ENCODE assay signal across 23 cellular contexts in the genomic region with DNA sequence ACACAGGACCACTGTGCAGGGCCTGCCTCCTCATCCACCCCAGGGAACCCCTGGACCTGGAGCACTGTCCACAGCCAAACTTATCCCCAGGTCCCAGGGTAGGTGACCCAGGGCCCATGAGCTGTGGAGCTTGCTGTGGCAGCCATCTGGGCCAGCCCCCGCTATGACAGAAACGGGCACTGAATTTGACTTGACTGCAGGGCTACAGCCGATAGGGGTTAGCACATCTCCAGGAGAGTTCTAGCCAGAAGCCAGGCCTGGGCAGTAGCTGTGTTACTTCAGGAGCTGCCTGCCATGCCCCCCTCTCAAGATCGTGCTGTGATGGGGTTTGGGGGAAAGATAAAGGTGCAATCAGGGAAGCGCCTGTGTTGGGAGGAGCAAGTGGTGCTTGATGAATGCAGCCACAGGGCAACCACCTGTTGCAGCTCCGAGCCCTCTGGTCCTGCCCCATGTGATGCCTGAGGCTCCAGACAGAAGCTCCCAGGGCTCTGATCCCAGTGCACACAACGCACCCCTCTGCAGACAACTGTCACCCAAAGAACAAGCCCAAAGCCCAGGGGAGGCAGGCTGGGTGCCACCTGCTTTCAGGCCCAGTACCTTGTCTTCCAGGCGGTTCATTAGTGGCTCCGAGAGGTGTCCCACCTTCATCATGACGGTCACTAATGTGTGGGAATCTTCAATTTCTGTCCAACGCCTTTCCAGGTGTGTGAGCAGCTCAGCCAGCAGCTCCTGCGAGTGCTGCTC. TPM values are rescaled to one million over a fixed set of nuclear protein-coding genes. Genes with fewer than 3 reads are reported as not detected.
DNase-seq lines count a peak whose midpoint lies in the region; ATAC-seq and TF ChIP-seq lines count a peak whose summit lies in the region.
"Had no signal": no experiment of that assay in that cellular context is flagged by ENCODE, and none has a peak within 500 bp of the region (broad histone marks: within the 10 kb centered on the region; RNA-seq: fewer than 3 reads in every experiment).

No MANE protein-coding gene starts in this region.

- no peak for ATAC-seq in Right ventricle myocardium superior (ENCODE audit: poor library complexity)
- no peak for ATAC-seq in central memory CD8-positive, alpha-beta T cell (replicated peaks; ENCODE audit: extremely low read depth, poor library complexity, severe bottlenecking)
- no peak for ATAC-seq in gastrocnemius medialis
- ATAC-seq: GM12878, HCT116 had no signal

- H3K36me3 Mint-ChIP-seq in central memory CD8-positive, alpha-beta T cell (ENCODE audit: insufficient read depth), result peaks cover 51% of the 10 kb centered on the region

- CTCF ChIA-PET in HEK293 (lab: Yijun Ruan, JAX), result interaction anchor here (0.6 to 1.2 kb wide), 2 partner anchors 12 to 31 kb away, joined by 3 read pairs; no protein-coding TSS in a partner anchor

- H3K4me1 Mint-ChIP-seq in central memory CD8-positive, alpha-beta T cell, result peaks cover 16% of the 10 kb centered on the region

- H3K27ac ChIP-seq in left ventricle myocardium inferior (replicated peaks) (peak overlapping the region; percentile 1), HEK293 (ENCODE audit: extremely low read depth, low read depth, low read length) (no peak overlapping the region), gastrocnemius medialis (peak overlapping the region; percentile 48 to 69 (median 61))
- H3K27ac ChIP-seq: BLaER1, KMS-11 had no signal

- no peak for TF ChIP-seq CTCF in left ventricle myocardium inferior (IDR thresholded peaks at IDR 0.05; ENCODE audit: borderline replicate concordance)
- no peak for TF ChIP-seq CTCF in HEK293 (tag by site-specific recombination; IDR thresholded peaks at IDR 0.05)
- TF ChIP-seq CTCF in gastrocnemius medialis (IDR thresholded peaks at IDR 0.05 in 4 of 5, conservative IDR thresholded peaks at IDR 0.05 in 1 of 5), result no peak

- H3K9me3 ChIP-seq in left ventricle myocardium inferior (replicated peaks), result no peaks in the 10 kb centered on the region
- no peaks in the 10 kb centered on the region for H3K9me3 ChIP-seq in HEK293 (ENCODE audit: control insufficient read depth, insufficient read depth, low read depth, low read length)
- H3K9me3 ChIP-seq in gastrocnemius medialis, result no peaks in the 10 kb centered on the region
- H3K9me3 ChIP-seq: BLaER1 had no signal

- H3K36me3 ChIP-seq in left ventricle myocardium inferior (peaks cover 90% of the 10 kb centered on the region), HEK293 (ENCODE audit: control insufficient read depth in 2 of 2, insufficient read depth in 1 of 2, low read length in 2 of 2) (peaks cover 10 to 94% of the 10 kb centered on the region in 2 experiments), gastrocnemius medialis (peaks cover 5 to 88% of the 10 kb centered on the region in 2 donors)

- no peaks in the 10 kb centered on the region for H3K9me3 Mint-ChIP-seq in central memory CD8-positive, alpha-beta T cell
- H3K9me3 Mint-ChIP-seq: CD4-positive, alpha-beta T cell had no signal

- H3K4me3 Mint-ChIP-seq in central memory CD8-positive, alpha-beta T cell, result no peak overlapping the region

- no peak for DNase-seq in left ventricle myocardium inferior
- DNase-seq in Right ventricle myocardium superior, result no peak
- DNase-seq in central memory CD8-positive, alpha-beta T cell (ENCODE audit: low spot score in 2 of 2), result no peak
- DNase-seq in gastrocnemius medialis, result no peak
- DNase-seq in NCI-H748 treated with DMSO at 0.1 percent for 48 hours (lab: John Stamatoyannopoulos, UW), result no peak
- DNase-seq in kidney glomerular epithelial cell (lab: John Stamatoyannopoulos, UW), result no peak
- DNase-seq: CD4-positive, alpha-beta T cell; COR-L47; DMS 273 treated with DMSO at 0.1 percent for 48 hours; DND-41; NCI-H1694; NCI-H2081; NCI-H2171; NCI-H345; NCI-H524; NCI-H82; OCI-M1 had no signal

- H3K4me3 ChIP-seq in left ventricle myocardium inferior (no peak overlapping the region), HEK293 (ENCODE audit: low read depth, low read length) (no peak overlapping the region), gastrocnemius medialis (no peak overlapping the region)
- H3K4me3 ChIP-seq: BLaER1, GM12878 had no signal

- H3K27ac Mint-ChIP-seq in central memory CD8-positive, alpha-beta T cell (ENCODE audit: low read depth), result peak overlapping the region; percentile 29
- H3K27ac Mint-ChIP-seq: CD4-positive, alpha-beta T cell had no signal

- in situ Hi-C loops in gastrocnemius medialis (cut with MboI; ENCODE audit: low sequenced_read_pairs in 4 of 4), result loop anchor here (10.0 to 25.0 kb wide), 2 partner anchors 110 to 518 kb away; a partner anchor contains a TSS

- H3K27me3 Mint-ChIP-seq in central memory CD8-positive, alpha-beta T cell, result no peaks in the 10 kb centered on the region
- H3K27me3 Mint-ChIP-seq: CD4-positive, alpha-beta T cell had no signal

- H3K27me3 ChIP-seq in left ventricle myocardium inferior (ENCODE audit: low read depth), result no peaks in the 10 kb centered on the region
- no peaks in the 10 kb centered on the region for H3K27me3 ChIP-seq in gastrocnemius medialis
- H3K27me3 ChIP-seq: BLaER1 had no signal

- intact Hi-C loops in left ventricle myocardium inferior (cut with micrococcal nuclease) (no loop called here), Right ventricle myocardium superior (cut with DNase I) (loop anchor here (5.0 kb wide), 1 partner anchor 103 kb away; a partner anchor contains a TSS), gastrocnemius medialis (cut with DNase I; ENCODE audit: low total_unique reads) (no loop called here)

- H3K4me1 ChIP-seq in left ventricle myocardium inferior, result peaks cover 68% of the 10 kb centered on the region
- H3K4me1 ChIP-seq in HEK293 (ENCODE audit: control insufficient read depth, insufficient read depth, low read length), result no peaks in the 10 kb centered on the region
- peaks cover 31 to 36% of the 10 kb centered on the region in 2 donors for H3K4me1 ChIP-seq in gastrocnemius medialis

- POLR2A ChIA-PET in HEK293 (lab: Yijun Ruan, JAX), result no interaction called here

- TF ChIP-seq POLR2A in gastrocnemius medialis (IDR thresholded peaks at IDR 0.05), result no peak

TF ChIP-seq in HEK293, 187 proteins besides CTCF, POLR2A, EP300 and RAD21:
- peak; percentile 90 for TF ChIP-seq SCRT2 (tag by site-specific recombination; IDR thresholded peaks at IDR 0.05)
- TF ChIP-seq ZEB2 (tag by site-specific recombination; IDR thresholded peaks at IDR 0.05), result no peak
- TF ChIP-seq, protein P1, sequence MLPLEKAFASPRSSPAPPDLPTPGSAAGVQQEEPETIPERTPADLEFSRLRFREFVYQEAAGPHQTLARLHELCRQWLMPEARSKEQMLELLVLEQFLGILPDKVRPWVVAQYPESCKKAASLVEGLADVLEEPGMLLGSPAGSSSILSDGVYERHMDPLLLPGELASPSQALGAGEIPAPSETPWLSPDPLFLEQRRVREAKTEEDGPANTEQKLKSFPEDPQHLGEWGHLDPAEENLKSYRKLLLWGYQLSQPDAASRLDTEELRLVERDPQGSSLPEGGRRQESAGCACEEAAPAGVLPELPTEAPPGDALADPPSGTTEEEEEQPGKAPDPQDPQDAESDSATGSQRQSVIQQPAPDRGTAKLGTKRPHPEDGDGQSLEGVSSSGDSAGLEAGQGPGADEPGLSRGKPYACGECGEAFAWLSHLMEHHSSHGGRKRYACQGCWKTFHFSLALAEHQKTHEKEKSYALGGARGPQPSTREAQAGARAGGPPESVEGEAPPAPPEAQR (tag by site-specific recombination; IDR thresholded peaks at IDR 0.05), result no peak
- peak; percentile 81 for TF ChIP-seq SCRT1 (tag by site-specific recombination; IDR thresholded peaks at IDR 0.05; ENCODE audit: borderline replicate concordance)
- TF ChIP-seq, protein P2, sequence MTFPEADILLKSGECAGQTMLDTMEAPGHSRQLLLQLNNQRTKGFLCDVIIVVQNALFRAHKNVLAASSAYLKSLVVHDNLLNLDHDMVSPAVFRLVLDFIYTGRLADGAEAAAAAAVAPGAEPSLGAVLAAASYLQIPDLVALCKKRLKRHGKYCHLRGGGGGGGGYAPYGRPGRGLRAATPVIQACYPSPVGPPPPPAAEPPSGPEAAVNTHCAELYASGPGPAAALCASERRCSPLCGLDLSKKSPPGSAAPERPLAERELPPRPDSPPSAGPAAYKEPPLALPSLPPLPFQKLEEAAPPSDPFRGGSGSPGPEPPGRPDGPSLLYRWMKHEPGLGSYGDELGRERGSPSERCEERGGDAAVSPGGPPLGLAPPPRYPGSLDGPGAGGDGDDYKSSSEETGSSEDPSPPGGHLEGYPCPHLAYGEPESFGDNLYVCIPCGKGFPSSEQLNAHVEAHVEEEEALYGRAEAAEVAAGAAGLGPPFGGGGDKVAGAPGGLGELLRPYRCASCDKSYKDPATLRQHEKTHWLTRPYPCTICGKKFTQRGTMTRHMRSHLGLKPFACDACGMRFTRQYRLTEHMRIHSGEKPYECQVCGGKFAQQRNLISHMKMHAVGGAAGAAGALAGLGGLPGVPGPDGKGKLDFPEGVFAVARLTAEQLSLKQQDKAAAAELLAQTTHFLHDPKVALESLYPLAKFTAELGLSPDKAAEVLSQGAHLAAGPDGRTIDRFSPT (tag by site-specific recombination; IDR thresholded peaks at IDR 0.05), result no peak
- no peak for TF ChIP-seq ZNF843 (tag by site-specific recombination; IDR thresholded peaks at IDR 0.05)

RNA-seq across cellular contexts. Expression of a gene that starts 6.5 kb away (rescaled TPM):
- total RNA-seq in left ventricle myocardium inferior, result 79.3 TPM
- 82.2 TPM for total RNA-seq in Right ventricle myocardium superior
- total RNA-seq in gastrocnemius medialis, result 100 to 1,000 TPM in 1 of 4 donors, 10 to 100 TPM in 3; 74.3 to 105 (median 92.7) TPM

RNA-seq across cellular contexts. Expression of a gene that starts 16.2 kb away (rescaled TPM):
- total RNA-seq in left ventricle myocardium inferior, result 3.8 TPM
- 4.7 TPM for total RNA-seq in Right ventricle myocardium superior
- total RNA-seq in gastrocnemius medialis, result 1 to 10 TPM in 2 of 4 donors, under 1 TPM in 2; 0.46 to 1.5 (median 1.1) TPM
- total RNA-seq: GM12878 had no signal

RNA-seq across cellular contexts. Expression of a gene that starts 52.6 kb away (rescaled TPM):
- total RNA-seq in left ventricle myocardium inferior (30.7 TPM), Right ventricle myocardium superior (31.2 TPM), gastrocnemius medialis (10 to 100 TPM in 3 of 4 donors, 1 to 10 TPM in 1; 9.6 to 39.3 (median 33.2) TPM)
- total RNA-seq: CD4-positive, alpha-beta T cell; GM12878; HT1080 had no signal
